In the genomic region with DNA sequence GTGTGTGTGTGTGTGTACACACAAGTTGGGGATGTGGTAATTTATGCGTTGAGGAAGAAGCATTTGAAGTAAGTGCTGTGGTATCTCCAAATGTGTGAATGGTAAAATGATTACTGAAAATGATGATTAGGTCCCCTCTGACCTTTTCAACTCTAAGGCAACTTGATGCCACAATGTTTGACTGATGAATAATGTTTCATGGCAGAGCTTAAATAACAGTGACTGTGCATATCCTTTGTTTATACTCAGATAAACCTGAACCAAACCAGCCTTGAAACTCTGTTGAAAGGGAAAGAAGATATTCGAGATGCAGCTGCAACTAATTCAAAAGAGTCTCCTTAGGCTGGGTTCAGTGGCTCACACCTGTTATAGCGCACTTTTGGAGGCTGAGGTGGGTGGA, we compare ENCODE assay signal across 26 cellular contexts.
DNase-seq lines count a peak whose midpoint lies in the region; ATAC-seq, FAIRE-seq and TF ChIP-seq lines count a peak whose summit lies in the region.
"Had no signal": no experiment of that assay in that cellular context is flagged by ENCODE, and none has a peak within 500 bp of the region (broad histone marks: within the 10 kb centered on the region; RNA-seq: fewer than 3 reads in every experiment).

No MANE protein-coding gene starts in this region.

- peak; percentile 38 for DNase-seq in Daoy (ENCODE audit: low read depth)
- DNase-seq in M059J (ENCODE audit: low read depth): peak; percentile 58
- DNase-seq in astrocyte of the hippocampus (ENCODE audit: low read depth, low spot score): peak; percentile 10
- DNase-seq in iris pigment epithelial cell (ENCODE audit: low read depth): peak; percentile 55
- DNase-seq in esophagus squamous epithelium (lab: John Stamatoyannopoulos, UW): no peak
- no peak for DNase-seq in GM19239 (ENCODE audit: insufficient read length, low spot score)
- DNase-seq in UCSD-AML1 (lab: John Stamatoyannopoulos, UW; ENCODE audit: unreplicated experiment): no peak
- DNase-seq: Caco-2; CD8-positive, alpha-beta T cell; DMS 273 treated with DMSO at 0.1 percent for 48 hours; DND-41; KBM-7; NCI-H1092; NCI-H1417 treated with DMSO at 0.1 percent for 48 hours; NCI-H1694 treated with DMSO at 0.1 percent for 48 hours; NCI-H2081; NCI-H345; NCI-H524 treated with DMSO at 0.1 percent for 48 hours; NCI-H82; NK-92 treated with Interleukin-12 subunit alpha and Interleukin-12 subunit beta, amount 100 ng/mL, for 24 hours; SHP77; T-helper 1 cell had no signal

- FAIRE-seq in GM19239 (lab: Jason Lieb, UNC): no peak
- FAIRE-seq: HepG2 had no signal

- H3K4me3 ChIP-seq in esophagus squamous epithelium: no peak overlapping the region

- intact Hi-C loops in esophagus squamous epithelium (cut with DNase I): no loop called here

- 55 to 67% methylated on average over 3 of the region's 3 CpGs for WGBS in esophagus squamous epithelium, 2 donors

- no peaks in the 10 kb centered on the region for H3K9me3 ChIP-seq in esophagus squamous epithelium
- H3K9me3 ChIP-seq: Caco-2 had no signal

- no peak overlapping the region for H3K27ac ChIP-seq in esophagus squamous epithelium
- H3K27ac ChIP-seq: C4-2B, RWPE1 had no signal

- TF ChIP-seq CTCF in esophagus squamous epithelium (IDR thresholded peaks at IDR 0.05): no peak

- H3K27me3 ChIP-seq in esophagus squamous epithelium: no peaks in the 10 kb centered on the region

- no peaks in the 10 kb centered on the region for H3K4me1 ChIP-seq in esophagus squamous epithelium
- H3K4me1 ChIP-seq: Caco-2 had no signal

- ATAC-seq in GM19467 (IDR thresholded peaks at IDR 0.05; ENCODE audit: unreplicated experiment): no peak
- ATAC-seq: CD8-positive, alpha-beta T cell; HepG2 had no signal

- TF ChIP-seq POLR2A in esophagus squamous epithelium (IDR thresholded peaks at IDR 0.05): no peak

- H3K36me3 ChIP-seq in esophagus squamous epithelium: no peaks in the 10 kb centered on the region

Comparison
In these comparisons a context has a peak if more than half of its experiments do, and no peak if none do; other contexts are left out.
1. DNase-seq: peak in Daoy (single experiment), M059J (single experiment), astrocyte of the hippocampus (single experiment) and iris pigment epithelial cell (single experiment); none in esophagus squamous epithelium (single experiment), GM19239 (single experiment) and UCSD-AML1 (single experiment).